ENCODE assay signal across 21 cellular contexts in the genomic region with DNA sequence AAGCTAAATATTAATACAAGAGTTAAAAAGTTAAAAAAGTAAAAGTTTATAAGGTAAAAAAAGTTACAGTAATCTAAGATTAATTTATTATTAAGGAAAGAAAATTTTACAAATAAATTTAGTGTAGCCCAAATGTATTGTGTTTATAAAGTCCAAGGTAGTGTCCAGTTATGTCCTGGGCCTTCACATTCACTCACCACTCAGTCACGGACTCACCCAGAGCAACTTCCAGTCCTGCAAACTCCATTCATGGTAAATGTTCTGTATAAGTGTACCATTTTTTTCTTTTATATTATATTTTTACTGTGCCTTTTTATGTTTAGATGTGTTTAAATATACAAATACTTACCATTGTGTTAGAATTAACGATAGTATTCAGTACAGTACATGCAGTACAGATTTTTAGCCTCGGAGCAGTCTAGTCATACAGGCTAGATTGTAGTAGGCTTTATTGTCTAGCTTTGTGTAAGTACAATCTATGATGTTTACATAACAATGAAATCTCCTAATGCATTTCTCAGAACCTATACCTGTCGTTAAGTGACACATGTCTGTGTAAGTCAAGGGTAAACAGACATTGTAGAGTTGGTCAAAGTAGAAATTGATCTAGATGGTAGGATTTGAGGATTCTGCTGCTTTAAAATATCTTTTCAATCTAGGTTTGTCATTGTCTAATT.
"Had no signal": no experiment of that assay in that cellular context is flagged by ENCODE, and none has a peak within 500 bp of the region (broad histone marks: within the 10 kb centered on the region; RNA-seq: fewer than 3 reads in every experiment).

No MANE protein-coding gene starts in this region.

- ATAC-seq: activated CD4-positive, CD25-positive, alpha-beta regulatory T cell treated with anti-CD3 and anti-CD28 coated beads, Interleukin-2, amount 50 U/mL, for 24 hours; activated CD8-positive, alpha-beta T cell treated with anti-CD3 and anti-CD28 coated beads for 36 hours; activated T-cell treated with anti-CD3 and anti-CD28 coated beads, Interleukin-2, amount 50 U/mL, for 72 hours had no signal

- H3K27ac ChIP-seq: brain microvascular endothelial cell, cardiac muscle cell had no signal

- H3K36me3 ChIP-seq: brain microvascular endothelial cell, cardiac muscle cell had no signal

- H3K4me3 ChIP-seq: cardiac muscle cell had no signal

- DNase-seq: activated CD4-positive, alpha-beta T cell treated with anti-CD3 and anti-CD28 coated beads for 4 hours; activated CD8-positive, alpha-beta memory T cell treated with anti-CD3 and anti-CD28 coated beads, Interleukin-2, amount 50 U/mL, for 4 hours; activated CD8-positive, alpha-beta T cell treated with anti-CD3 and anti-CD28 coated beads for 36 hours; activated gamma-delta T cell treated with Interleukin-2 at 50 U/mL for 16 hours; activated naive CD4-positive, alpha-beta T cell treated with anti-CD3 and anti-CD28 coated beads, Interleukin-2, amount 10 ng/mL, durations not matched to agents 7 days and 5 days; activated naive CD8-positive, alpha-beta T cell treated with anti-CD3 and anti-CD28 coated beads for 36 hours; activated T-cell treated with anti-CD3 and anti-CD28 coated beads, Interleukin-2, amount 50 U/mL, for 72 hours; brain microvascular endothelial cell; KG1; NCI-H1048; NCI-H1436 treated with DMSO at 0.1 percent for 48 hours; NCI-H187; NCI-H2081; NCI-H2171 treated with DMSO at 0.1 percent for 48 hours; NCI-H226; NCI-H524 treated with DMSO at 0.1 percent for 48 hours; NK-92 treated with Interleukin-12 subunit alpha and Interleukin-12 subunit beta, amount 100 ng/mL, for 24 hours; OCI-M1; SHP77 had no signal

- H3K27me3 ChIP-seq: brain microvascular endothelial cell, cardiac muscle cell had no signal
